9 cellular contexts compared by ENCODE assay signal in genomic region chr5:55344392-55344992, GRCh38. TPM values are rescaled to one million over a fixed set of nuclear protein-coding genes. Genes with fewer than 3 reads are reported as not detected.
DNase-seq lines count a peak whose midpoint lies in the region; ATAC-seq and TF ChIP-seq lines count a peak whose summit lies in the region.
"Had no signal": no experiment of that assay in that cellular context is flagged by ENCODE, and none has a peak within 500 bp of the region (broad histone marks: within the 10 kb centered on the region; RNA-seq: fewer than 3 reads in every experiment).

No MANE protein-coding gene starts in this region.

- H3K4me3 Mint-ChIP-seq in activated naive CD4-positive, alpha-beta T cell treated with anti-CD3 and anti-CD28 coated beads for 36 hours = no peak overlapping the region
- H3K4me3 Mint-ChIP-seq: IgD-negative memory B cell had no signal

- peak; percentile 93 for TF ChIP-seq CTCF in AG10803 (conservative IDR thresholded peaks at IDR 0.05; ENCODE audit: low read length)

- no peaks in the 10 kb centered on the region for H3K9me3 ChIP-seq in SJSA1 (replicated peaks)

- no peak overlapping the region for H3K27ac ChIP-seq in SJSA1

- intact Hi-C loops in activated naive CD4-positive, alpha-beta T cell treated with anti-CD3 and anti-CD28 coated beads for 36 hours (cut with micrococcal nuclease) = loop anchor here (1.0 to 5.0 kb wide), 3 partner anchors 172 to 578 kb away; no protein-coding TSS in a partner anchor

- peak; percentile 42 for ATAC-seq in GM18867 (IDR thresholded peaks at IDR 0.05; ENCODE audit: unreplicated experiment)
- ATAC-seq in GM18520 (IDR thresholded peaks at IDR 0.05; ENCODE audit: unreplicated experiment) = no peak

- no peaks in the 10 kb centered on the region for H3K27me3 ChIP-seq in SJSA1 (replicated peaks)

- no peaks in the 10 kb centered on the region for H3K9me3 Mint-ChIP-seq in activated naive CD4-positive, alpha-beta T cell treated with anti-CD3 and anti-CD28 coated beads for 36 hours
- H3K9me3 Mint-ChIP-seq: IgD-negative memory B cell had no signal

- peaks cover 7% of the 10 kb centered on the region for H3K4me1 Mint-ChIP-seq in activated naive CD4-positive, alpha-beta T cell treated with anti-CD3 and anti-CD28 coated beads for 36 hours (ENCODE audit: low read depth)

- H3K4me3 ChIP-seq in AG10803 (ENCODE audit: low read length) (no peak overlapping the region), SJSA1 (no peak overlapping the region)

- CTCF ChIA-PET in activated naive CD4-positive, alpha-beta T cell treated with anti-CD3 and anti-CD28 coated beads for 36 hours (lab: Charles Lee) = interaction anchor here (1.1 kb wide), 1 partner anchor 42 kb away, joined by 3 read pairs; no protein-coding TSS in a partner anchor

- DNase-seq in AG10803 (ENCODE audit: low read depth) (peak; percentile 65), SJSA1 (ENCODE audit: low read depth in 1 of 2, low spot score in 2 of 2) (peak; percentile 42 to 54), glomerular endothelial cell (ENCODE audit: extremely low read depth, low read depth, low spot score) (peak; percentile 56), pulmonary artery endothelial cell (ENCODE audit: low read depth, low spot score) (peak; percentile 30), NCI-H1092 treated with DMSO at 0.1 percent for 48 hours (lab: John Stamatoyannopoulos, UW) (no peak)
- DNase-seq in activated naive CD4-positive, alpha-beta T cell treated with anti-CD3 and anti-CD28 coated beads for 36 hours = peak; percentile 84

- no peak overlapping the region for H3K27ac Mint-ChIP-seq in activated naive CD4-positive, alpha-beta T cell treated with anti-CD3 and anti-CD28 coated beads for 36 hours

- H3K36me3 Mint-ChIP-seq in activated naive CD4-positive, alpha-beta T cell treated with anti-CD3 and anti-CD28 coated beads for 36 hours (ENCODE audit: low read depth) = peaks cover 31% of the 10 kb centered on the region

- no peaks in the 10 kb centered on the region for H3K27me3 Mint-ChIP-seq in activated naive CD4-positive, alpha-beta T cell treated with anti-CD3 and anti-CD28 coated beads for 36 hours (ENCODE audit: low read depth)
- H3K27me3 Mint-ChIP-seq: IgD-negative memory B cell had no signal

- no peaks in the 10 kb centered on the region for H3K4me1 ChIP-seq in SJSA1 (replicated peaks)

- peaks cover 51% of the 10 kb centered on the region for H3K36me3 ChIP-seq in SJSA1

RNA-seq across cellular contexts. Expression of gene MTREX, which starts 36.7 kb away (rescaled TPM):
- 93.3 and 113 TPM in 2 replicates for total RNA-seq in SJSA1 (2014; rRNA removed; shearing (Covaris generic))
- 10 to 100 TPM; 76.1 to 79.7 TPM for total RNA-seq in activated naive CD4-positive, alpha-beta T cell treated with anti-CD3 and anti-CD28 coated beads for 36 hours
- total RNA-seq in glomerular endothelial cell = 32.1 and 49.4 TPM in 2 replicates
- total RNA-seq in pulmonary artery endothelial cell = 88.4 and 129 TPM in 2 replicates

RNA-seq across cellular contexts. Expression of gene DHX29, which starts 37.0 kb away (rescaled TPM):
- 28.4 and 38.7 TPM in 2 replicates for total RNA-seq in SJSA1 (2014; rRNA removed; shearing (Covaris generic))
- total RNA-seq in activated naive CD4-positive, alpha-beta T cell treated with anti-CD3 and anti-CD28 coated beads for 36 hours = 10 to 100 TPM; 11.0 to 11.1 TPM
- total RNA-seq in glomerular endothelial cell (18.9 and 23.2 TPM in 2 replicates), pulmonary artery endothelial cell (30.1 and 45.4 TPM in 2 replicates)
